1 cellular context compared by ENCODE assay signal in genomic region chrX:41293269-41293668, GRCh38.
TF ChIP-seq lines count a peak whose summit lies in the region.

No MANE protein-coding gene starts in this region.

TF ChIP-seq in H1, 55 proteins besides CTCF, POLR2A, EP300 and RAD21 (continued from another document):
- no peak for TF ChIP-seq CHD7 (IDR thresholded peaks at IDR 0.05; ENCODE audit: insufficient replicate concordance, low read length)
- TF ChIP-seq NANOG (IDR thresholded peaks at IDR 0.05; ENCODE audit: insufficient read depth, low read depth, low read length, poor library complexity, severe bottlenecking) = no peak
- no peak for TF ChIP-seq YY1 (IDR thresholded peaks at IDR 0.05; ENCODE audit: low read depth, low read length)
- TF ChIP-seq SIX5 (IDR thresholded peaks at IDR 0.05; ENCODE audit: low read depth, low read length) = no peak
- no peak for TF ChIP-seq E2F6 (IDR thresholded peaks at IDR 0.05)
- TF ChIP-seq GTF2F1 (IDR thresholded peaks at IDR 0.05; ENCODE audit: borderline replicate concordance, low read depth, low read length) = no peak
- no peak for TF ChIP-seq HDAC6 (IDR thresholded peaks at IDR 0.05; ENCODE audit: low read depth, low read length)
- TF ChIP-seq FOSL1 (IDR thresholded peaks at IDR 0.05; ENCODE audit: insufficient read depth, low read depth, low read length) = no peak
TF ChIP-seq in H1: peak in this region for 0.
